In genomic region chr2:236676131-236676873, GRCh38 we compare ENCODE assay signal across 28 cellular contexts.
DNase-seq lines count a peak whose midpoint lies in the region; ATAC-seq and TF ChIP-seq lines count a peak whose summit lies in the region.
"Had no signal": no experiment of that assay in that cellular context is flagged by ENCODE, and none has a peak within 500 bp of the region (broad histone marks: within the 10 kb centered on the region; RNA-seq: fewer than 3 reads in every experiment).

No MANE protein-coding gene starts in this region.

- ATAC-seq in natural killer cell treated with Interleukin-12 subunit alpha and Interleukin-12 subunit beta and Interleukin-15 and Interleukin-18, amount 100 ng/mL, for 72 hours: no peak
- ATAC-seq: HepG2; naive thymus-derived CD8-positive, alpha-beta T cell; stimulated activated effector memory CD8-positive, alpha-beta T cell treated with anti-CD3 and anti-CD28 coated beads, Interleukin-12 subunit alpha, Interleukin-12 subunit beta, amount 100 ng/mL, for 72 hours had no signal

- H3K36me3 Mint-ChIP-seq in mesothelial cell of epicardium: peaks cover 2% of the 10 kb centered on the region
- no peaks in the 10 kb centered on the region for H3K36me3 Mint-ChIP-seq in natural killer cell treated with Interleukin-12 subunit alpha and Interleukin-12 subunit beta and Interleukin-15 and Interleukin-18, amount 100 ng/mL, for 72 hours
- H3K36me3 Mint-ChIP-seq: activated naive CD8-positive, alpha-beta T cell treated with anti-CD3 and anti-CD28 coated beads, Interleukin-2, amount 10 ng/mL, durations not matched to agents 7 days and 5 days; naive thymus-derived CD8-positive, alpha-beta T cell had no signal

- in situ Hi-C loops in transverse colon (cut with MboI; ENCODE audit: low pct_ligation_motif_present in 1 of 4, low pct_unique_long_range_greater_than_20kb in 1 of 4, low sequenced_read_pairs in 3 of 4): no loop called here

- H4K20me1 ChIP-seq in BLaER1 treated with 17β-estradiol and CSF1 and Interleukin-3, amounts not matched to agents 10 nM and 100 nM: no peaks in the 10 kb centered on the region

- H3K4me3 ChIP-seq in BLaER1 treated with 17β-estradiol and CSF1 and Interleukin-3, amounts not matched to agents 10 nM and 100 nM: no peak overlapping the region
- no peak overlapping the region for H3K4me3 ChIP-seq in transverse colon
- H3K4me3 ChIP-seq: cardiac muscle cell, suprapubic skin, vagina had no signal

- H3K27ac Mint-ChIP-seq in mesothelial cell of epicardium: peak overlapping the region; percentile 50
- H3K27ac Mint-ChIP-seq in natural killer cell treated with Interleukin-12 subunit alpha and Interleukin-12 subunit beta and Interleukin-15 and Interleukin-18, amount 100 ng/mL, for 72 hours: no peak overlapping the region
- H3K27ac Mint-ChIP-seq: activated naive CD8-positive, alpha-beta T cell treated with anti-CD3 and anti-CD28 coated beads, Interleukin-2, amount 10 ng/mL, durations not matched to agents 7 days and 5 days; naive thymus-derived CD8-positive, alpha-beta T cell; stimulated activated effector memory CD8-positive, alpha-beta T cell treated with anti-CD3 and anti-CD28 coated beads, Interleukin-12 subunit alpha, Interleukin-12 subunit beta, amount 100 ng/mL, for 72 hours had no signal

- H3K27me3 ChIP-seq in BLaER1 treated with 17β-estradiol and CSF1 and Interleukin-3, amounts not matched to agents 10 nM and 100 nM: no peaks in the 10 kb centered on the region
- H3K27me3 ChIP-seq in transverse colon: no peaks in the 10 kb centered on the region
- H3K27me3 ChIP-seq: cardiac muscle cell, vagina had no signal

- WGBS in transverse colon (ENCODE audit: low coverage in 1 of 2), 2 donors: 31 to 46% methylated on average over 2 of the region's 2 CpGs

- TF ChIP-seq CTCF in mesothelial cell of epicardium (IDR thresholded peaks at IDR 0.05; ENCODE audit: unreplicated experiment) (no peak), transverse colon (IDR thresholded peaks at IDR 0.05) (no peak)

- no peaks in the 10 kb centered on the region for H3K27me3 Mint-ChIP-seq in mesothelial cell of epicardium (ENCODE audit: low read depth)
- H3K27me3 Mint-ChIP-seq in natural killer cell treated with Interleukin-12 subunit alpha and Interleukin-12 subunit beta and Interleukin-15 and Interleukin-18, amount 100 ng/mL, for 72 hours: peaks cover 22 to 58% of the 10 kb centered on the region in 2 donors

- TF ChIP-seq EP300 in transverse colon (IDR thresholded peaks at IDR 0.05; ENCODE audit: low read depth): no peak

- H3K27ac ChIP-seq in BLaER1 treated with 17β-estradiol and CSF1 and Interleukin-3, amounts not matched to agents 10 nM and 100 nM: no peak overlapping the region
- H3K27ac ChIP-seq in epithelial cell of prostate: peak overlapping the region; percentile 37
- H3K27ac ChIP-seq in transverse colon: peak overlapping the region in 2 of 4 donors; percentile 3 to 5
- H3K27ac ChIP-seq: cardiac muscle cell, parathyroid adenoma, suprapubic skin, vagina had no signal

- no peak overlapping the region for H3K9ac ChIP-seq in BLaER1 treated with 17β-estradiol and CSF1 and Interleukin-3, amounts not matched to agents 10 nM and 100 nM
- H3K9ac ChIP-seq: parathyroid adenoma, SK-N-SH had no signal

- intact Hi-C loops in transverse colon (cut with DNase I; ENCODE audit: low total_unique reads): no loop called here

- H3K36me3 ChIP-seq in BLaER1 treated with 17β-estradiol and CSF1 and Interleukin-3, amounts not matched to agents 10 nM and 100 nM: no peaks in the 10 kb centered on the region
- H3K36me3 ChIP-seq in transverse colon: no peaks in the 10 kb centered on the region
- H3K36me3 ChIP-seq: cardiac muscle cell, suprapubic skin, vagina had no signal

- H3K4me2 ChIP-seq in BLaER1 treated with 17β-estradiol and CSF1 and Interleukin-3, amounts not matched to agents 10 nM and 100 nM: peak overlapping the region; percentile 1 to 62 (median 41); a peak in 15 of 22 replicates
- H3K4me2 ChIP-seq: SK-N-SH had no signal

- H3K9me3 Mint-ChIP-seq in mesothelial cell of epicardium: peaks cover 4% of the 10 kb centered on the region
- no peaks in the 10 kb centered on the region for H3K9me3 Mint-ChIP-seq in natural killer cell treated with Interleukin-12 subunit alpha and Interleukin-12 subunit beta and Interleukin-15 and Interleukin-18, amount 100 ng/mL, for 72 hours
- H3K9me3 Mint-ChIP-seq: activated naive CD8-positive, alpha-beta T cell treated with anti-CD3 and anti-CD28 coated beads, Interleukin-2, amount 10 ng/mL, durations not matched to agents 7 days and 5 days; naive thymus-derived CD8-positive, alpha-beta T cell; stimulated activated effector memory CD8-positive, alpha-beta T cell treated with anti-CD3 and anti-CD28 coated beads, Interleukin-12 subunit alpha, Interleukin-12 subunit beta, amount 100 ng/mL, for 72 hours had no signal

- peaks cover 17 to 46% (median 33%) of the 10 kb centered on the region in 10 experiments for H3K4me1 ChIP-seq in BLaER1 treated with 17β-estradiol and CSF1 and Interleukin-3, amounts not matched to agents 10 nM and 100 nM
- H3K4me1 ChIP-seq in transverse colon: peaks cover 0 to 5% (median 0%) of the 10 kb centered on the region in 4 donors
- H3K4me1 ChIP-seq: parathyroid adenoma had no signal

- H3K4me3 Mint-ChIP-seq in mesothelial cell of epicardium: no peak overlapping the region
- no peak overlapping the region for H3K4me3 Mint-ChIP-seq in natural killer cell treated with Interleukin-12 subunit alpha and Interleukin-12 subunit beta and Interleukin-15 and Interleukin-18, amount 100 ng/mL, for 72 hours
- H3K4me3 Mint-ChIP-seq: activated naive CD8-positive, alpha-beta T cell treated with anti-CD3 and anti-CD28 coated beads, Interleukin-2, amount 10 ng/mL, durations not matched to agents 7 days and 5 days; naive thymus-derived CD8-positive, alpha-beta T cell; stimulated activated effector memory CD8-positive, alpha-beta T cell treated with anti-CD3 and anti-CD28 coated beads, Interleukin-12 subunit alpha, Interleukin-12 subunit beta, amount 100 ng/mL, for 72 hours had no signal

- H3K4me1 Mint-ChIP-seq in mesothelial cell of epicardium: peaks cover 26% of the 10 kb centered on the region
- peaks cover 0 to 4% of the 10 kb centered on the region in 2 donors for H3K4me1 Mint-ChIP-seq in natural killer cell treated with Interleukin-12 subunit alpha and Interleukin-12 subunit beta and Interleukin-15 and Interleukin-18, amount 100 ng/mL, for 72 hours (ENCODE audit: low read depth in 2 of 2)

- peaks cover 0 to 14% (median 8%) of the 10 kb centered on the region in 11 experiments; a peak in 9 of 22 replicates for H3K9me3 ChIP-seq in BLaER1 treated with 17β-estradiol and CSF1 and Interleukin-3, amounts not matched to agents 10 nM and 100 nM (replicated peaks in 1 of 11)
- H3K9me3 ChIP-seq in transverse colon: no peaks in the 10 kb centered on the region
- H3K9me3 ChIP-seq: SK-N-SH, suprapubic skin, vagina had no signal

- DNase-seq in NCI-H446 treated with DMSO at 0.1 percent for 48 hours (lab: John Stamatoyannopoulos, UW) (peak; percentile 79), epithelial cell of prostate (ENCODE audit: low read depth, low spot score) (no peak), mesothelial cell of epicardium (ENCODE audit: low spot score in 2 of 2, unreplicated experiment in 2 of 2) (peak in 1 of 2 experiments; percentile 1), iPS-NIHi7 (ENCODE audit: extremely low spot score) (no peak), HUDEP-2 (lab: John Stamatoyannopoulos, UW; ENCODE audit: unreplicated experiment in 76 of 76) (no peak), transverse colon (no peak)
- DNase-seq in natural killer cell treated with Interleukin-12 subunit alpha and Interleukin-12 subunit beta and Interleukin-15 and Interleukin-18, amount 100 ng/mL, for 72 hours (ENCODE audit: low spot score): no peak
- DNase-seq: activated CD4-positive, alpha-beta T cell treated with anti-CD3 and anti-CD28 coated beads, Interleukin-2, amount 50 U/mL, for 1 hour; activated naive CD8-positive, alpha-beta T cell treated with anti-CD3 and anti-CD28 coated beads, Interleukin-2, amount 10 ng/mL, durations not matched to agents 7 days and 5 days; Calu3; dermis blood vessel endothelial cell; kidney glomerular epithelial cell; mesendoderm; naive thymus-derived CD8-positive, alpha-beta T cell; NCI-H1105; NCI-H2029 treated with DMSO at 0.1 percent for 48 hours; NK-92 treated with Interleukin-12 subunit alpha and Interleukin-12 subunit beta, amount 100 ng/mL, for 24 hours; RPMI8226; SK-N-SH; stimulated activated CD4-positive, alpha-beta T cell treated with anti-CD3 and anti-CD28 coated beads, Interleukin-2, amount 100 ng/mL, for 24 hours; T-helper 2 cell had no signal

- TF ChIP-seq POLR2A in transverse colon (IDR thresholded peaks at IDR 0.05): no peak
